In the genomic region with DNA sequence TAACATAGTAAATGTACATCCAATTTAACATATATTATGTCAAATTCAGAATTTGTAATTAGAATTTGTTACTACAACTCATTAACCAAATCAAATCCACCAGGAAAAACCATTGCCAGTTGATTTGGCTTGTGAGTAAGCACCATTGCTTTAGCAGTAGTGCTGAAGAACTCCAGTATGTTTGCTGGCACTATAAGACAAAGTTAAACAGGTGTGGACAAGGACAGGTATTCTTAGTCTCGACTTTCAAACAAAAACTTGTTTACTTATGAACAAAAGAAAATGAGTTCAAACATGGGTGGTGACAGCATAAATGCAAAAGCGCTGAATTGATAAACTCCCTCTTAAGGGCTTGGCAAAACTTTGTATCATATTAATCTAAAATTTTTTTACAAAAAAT, we compare ENCODE assay signal across 1 cellular context.
TF ChIP-seq lines count a peak whose summit lies in the region.

No MANE protein-coding gene starts in this region.

TF ChIP-seq in H1, 55 proteins besides CTCF, POLR2A, EP300 and RAD21:
- TF ChIP-seq CTBP2 (IDR thresholded peaks at IDR 0.05; ENCODE audit: borderline replicate concordance, insufficient read depth, insufficient read length, low read length) (no peak), SRF (IDR thresholded peaks at IDR 0.05; ENCODE audit: low read depth, low read length) (no peak), KDM5A (IDR thresholded peaks at IDR 0.05; ENCODE audit: low read length) (no peak), SIN3A (conservative IDR thresholded peaks at IDR 0.05 in 1 of 2, IDR thresholded peaks at IDR 0.05 in 1 of 2; ENCODE audit: low read depth in 1 of 2, low read length in 2 of 2) (no peak), FOSL1 (IDR thresholded peaks at IDR 0.05; ENCODE audit: insufficient read depth, low read depth, low read length) (no peak), POLR2AphosphoS5 (IDR thresholded peaks at IDR 0.05; ENCODE audit: low read depth, low read length) (no peak), PHF8 (conservative IDR thresholded peaks at IDR 0.05; ENCODE audit: low read depth, low read length) (no peak), EZH2 (IDR thresholded peaks at IDR 0.05; ENCODE audit: low read depth, low read length, severe bottlenecking) (no peak), CHD2 (IDR thresholded peaks at IDR 0.05; ENCODE audit: low read length) (no peak), ASH2L (IDR thresholded peaks at IDR 0.05; ENCODE audit: low read length) (no peak), MAFK (IDR thresholded peaks at IDR 0.05; ENCODE audit: low read depth, low read length) (no peak)
- TF ChIP-seq, protein P1, sequence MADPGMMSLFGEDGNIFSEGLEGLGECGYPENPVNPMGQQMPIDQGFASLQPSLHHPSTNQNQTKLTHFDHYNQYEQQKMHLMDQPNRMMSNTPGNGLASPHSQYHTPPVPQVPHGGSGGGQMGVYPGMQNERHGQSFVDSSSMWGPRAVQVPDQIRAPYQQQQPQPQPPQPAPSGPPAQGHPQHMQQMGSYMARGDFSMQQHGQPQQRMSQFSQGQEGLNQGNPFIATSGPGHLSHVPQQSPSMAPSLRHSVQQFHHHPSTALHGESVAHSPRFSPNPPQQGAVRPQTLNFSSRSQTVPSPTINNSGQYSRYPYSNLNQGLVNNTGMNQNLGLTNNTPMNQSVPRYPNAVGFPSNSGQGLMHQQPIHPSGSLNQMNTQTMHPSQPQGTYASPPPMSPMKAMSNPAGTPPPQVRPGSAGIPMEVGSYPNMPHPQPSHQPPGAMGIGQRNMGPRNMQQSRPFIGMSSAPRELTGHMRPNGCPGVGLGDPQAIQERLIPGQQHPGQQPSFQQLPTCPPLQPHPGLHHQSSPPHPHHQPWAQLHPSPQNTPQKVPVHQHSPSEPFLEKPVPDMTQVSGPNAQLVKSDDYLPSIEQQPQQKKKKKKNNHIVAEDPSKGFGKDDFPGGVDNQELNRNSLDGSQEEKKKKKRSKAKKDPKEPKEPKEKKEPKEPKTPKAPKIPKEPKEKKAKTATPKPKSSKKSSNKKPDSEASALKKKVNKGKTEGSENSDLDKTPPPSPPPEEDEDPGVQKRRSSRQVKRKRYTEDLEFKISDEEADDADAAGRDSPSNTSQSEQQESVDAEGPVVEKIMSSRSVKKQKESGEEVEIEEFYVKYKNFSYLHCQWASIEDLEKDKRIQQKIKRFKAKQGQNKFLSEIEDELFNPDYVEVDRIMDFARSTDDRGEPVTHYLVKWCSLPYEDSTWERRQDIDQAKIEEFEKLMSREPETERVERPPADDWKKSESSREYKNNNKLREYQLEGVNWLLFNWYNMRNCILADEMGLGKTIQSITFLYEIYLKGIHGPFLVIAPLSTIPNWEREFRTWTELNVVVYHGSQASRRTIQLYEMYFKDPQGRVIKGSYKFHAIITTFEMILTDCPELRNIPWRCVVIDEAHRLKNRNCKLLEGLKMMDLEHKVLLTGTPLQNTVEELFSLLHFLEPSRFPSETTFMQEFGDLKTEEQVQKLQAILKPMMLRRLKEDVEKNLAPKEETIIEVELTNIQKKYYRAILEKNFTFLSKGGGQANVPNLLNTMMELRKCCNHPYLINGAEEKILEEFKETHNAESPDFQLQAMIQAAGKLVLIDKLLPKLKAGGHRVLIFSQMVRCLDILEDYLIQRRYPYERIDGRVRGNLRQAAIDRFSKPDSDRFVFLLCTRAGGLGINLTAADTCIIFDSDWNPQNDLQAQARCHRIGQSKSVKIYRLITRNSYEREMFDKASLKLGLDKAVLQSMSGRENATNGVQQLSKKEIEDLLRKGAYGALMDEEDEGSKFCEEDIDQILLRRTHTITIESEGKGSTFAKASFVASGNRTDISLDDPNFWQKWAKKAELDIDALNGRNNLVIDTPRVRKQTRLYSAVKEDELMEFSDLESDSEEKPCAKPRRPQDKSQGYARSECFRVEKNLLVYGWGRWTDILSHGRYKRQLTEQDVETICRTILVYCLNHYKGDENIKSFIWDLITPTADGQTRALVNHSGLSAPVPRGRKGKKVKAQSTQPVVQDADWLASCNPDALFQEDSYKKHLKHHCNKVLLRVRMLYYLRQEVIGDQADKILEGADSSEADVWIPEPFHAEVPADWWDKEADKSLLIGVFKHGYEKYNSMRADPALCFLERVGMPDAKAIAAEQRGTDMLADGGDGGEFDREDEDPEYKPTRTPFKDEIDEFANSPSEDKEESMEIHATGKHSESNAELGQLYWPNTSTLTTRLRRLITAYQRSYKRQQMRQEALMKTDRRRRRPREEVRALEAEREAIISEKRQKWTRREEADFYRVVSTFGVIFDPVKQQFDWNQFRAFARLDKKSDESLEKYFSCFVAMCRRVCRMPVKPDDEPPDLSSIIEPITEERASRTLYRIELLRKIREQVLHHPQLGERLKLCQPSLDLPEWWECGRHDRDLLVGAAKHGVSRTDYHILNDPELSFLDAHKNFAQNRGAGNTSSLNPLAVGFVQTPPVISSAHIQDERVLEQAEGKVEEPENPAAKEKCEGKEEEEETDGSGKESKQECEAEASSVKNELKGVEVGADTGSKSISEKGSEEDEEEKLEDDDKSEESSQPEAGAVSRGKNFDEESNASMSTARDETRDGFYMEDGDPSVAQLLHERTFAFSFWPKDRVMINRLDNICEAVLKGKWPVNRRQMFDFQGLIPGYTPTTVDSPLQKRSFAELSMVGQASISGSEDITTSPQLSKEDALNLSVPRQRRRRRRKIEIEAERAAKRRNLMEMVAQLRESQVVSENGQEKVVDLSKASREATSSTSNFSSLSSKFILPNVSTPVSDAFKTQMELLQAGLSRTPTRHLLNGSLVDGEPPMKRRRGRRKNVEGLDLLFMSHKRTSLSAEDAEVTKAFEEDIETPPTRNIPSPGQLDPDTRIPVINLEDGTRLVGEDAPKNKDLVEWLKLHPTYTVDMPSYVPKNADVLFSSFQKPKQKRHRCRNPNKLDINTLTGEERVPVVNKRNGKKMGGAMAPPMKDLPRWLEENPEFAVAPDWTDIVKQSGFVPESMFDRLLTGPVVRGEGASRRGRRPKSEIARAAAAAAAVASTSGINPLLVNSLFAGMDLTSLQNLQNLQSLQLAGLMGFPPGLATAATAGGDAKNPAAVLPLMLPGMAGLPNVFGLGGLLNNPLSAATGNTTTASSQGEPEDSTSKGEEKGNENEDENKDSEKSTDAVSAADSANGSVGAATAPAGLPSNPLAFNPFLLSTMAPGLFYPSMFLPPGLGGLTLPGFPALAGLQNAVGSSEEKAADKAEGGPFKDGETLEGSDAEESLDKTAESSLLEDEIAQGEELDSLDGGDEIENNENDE (IDR thresholded peaks at IDR 0.05; ENCODE audit: insufficient replicate concordance, low read length): no peak
- TF ChIP-seq, protein P2, sequence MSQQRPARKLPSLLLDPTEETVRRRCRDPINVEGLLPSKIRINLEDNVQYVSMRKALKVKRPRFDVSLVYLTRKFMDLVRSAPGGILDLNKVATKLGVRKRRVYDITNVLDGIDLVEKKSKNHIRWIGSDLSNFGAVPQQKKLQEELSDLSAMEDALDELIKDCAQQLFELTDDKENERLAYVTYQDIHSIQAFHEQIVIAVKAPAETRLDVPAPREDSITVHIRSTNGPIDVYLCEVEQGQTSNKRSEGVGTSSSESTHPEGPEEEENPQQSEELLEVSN (IDR thresholded peaks at IDR 0.05): no peak
